8 cellular contexts compared by ENCODE assay signal in the genomic region with DNA sequence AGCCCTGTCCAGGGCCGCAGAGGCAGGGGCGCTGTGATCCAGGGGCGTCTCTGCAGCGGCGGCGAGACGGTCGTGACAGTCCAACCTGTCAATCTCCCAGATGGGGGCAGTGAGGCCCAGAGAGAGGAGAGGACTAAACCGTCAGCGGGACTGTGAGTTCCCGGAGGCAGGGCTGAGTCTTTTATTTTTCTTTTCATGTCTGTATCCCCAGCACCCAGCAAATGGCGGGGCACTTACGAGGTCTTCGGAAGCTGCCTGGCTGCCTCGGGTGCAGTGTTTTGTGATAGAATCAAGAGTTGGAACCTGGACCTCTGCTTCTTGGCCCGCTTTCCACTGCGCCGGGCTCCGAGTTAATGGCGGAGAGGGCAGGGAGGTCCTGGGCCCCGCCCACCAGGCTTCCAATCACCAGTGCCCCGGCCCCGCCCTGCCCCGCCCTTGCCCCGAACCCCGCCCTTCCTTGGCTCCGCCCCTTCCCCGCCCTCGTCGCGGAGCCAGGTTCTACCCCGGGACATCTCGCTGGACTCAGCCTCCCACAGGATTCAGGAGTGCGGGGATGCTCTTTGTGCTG. TPM values are rescaled to one million over a fixed set of nuclear protein-coding genes. Genes with fewer than 3 reads are reported as not detected.
DNase-seq lines count a peak whose midpoint lies in the region; ATAC-seq and TF ChIP-seq lines count a peak whose summit lies in the region.

No MANE protein-coding gene starts in this region.

- H3K4me3 ChIP-seq in CD8-positive, alpha-beta T cell (ENCODE audit: low read depth, low read length), result peak overlapping the region; percentile 90
- H3K4me3 ChIP-seq in OCI-LY1 (ENCODE audit: low read depth, low read length, poor library complexity, severe bottlenecking), result peak overlapping the region; percentile 68
- H3K4me3 ChIP-seq in esophagus muscularis mucosa, result peak overlapping the region; percentile 58 to 73 (median 62)

- no peak for TF ChIP-seq EP300 in esophagus muscularis mucosa (IDR thresholded peaks at IDR 0.05)

- TF ChIP-seq CTCF in CD8-positive, alpha-beta T cell (IDR thresholded peaks at IDR 0.05), result no peak
- TF ChIP-seq CTCF in OCI-LY1 (IDR thresholded peaks at IDR 0.05; ENCODE audit: low read length), result no peak
- no peak for TF ChIP-seq CTCF in esophagus muscularis mucosa (IDR thresholded peaks at IDR 0.05)

- no peaks in the 10 kb centered on the region for H3K36me3 ChIP-seq in CD8-positive, alpha-beta T cell (ENCODE audit: insufficient read depth, low read length)
- H3K36me3 ChIP-seq in OCI-LY1 (ENCODE audit: insufficient read depth, low read length) (no peaks in the 10 kb centered on the region), esophagus muscularis mucosa (no peaks in the 10 kb centered on the region)

- peak; percentile 54 to 82 (median 79) for DNase-seq in CD8-positive, alpha-beta T cell
- DNase-seq in activated T-cell treated with anti-CD3 and anti-CD28 coated beads for 48 hours (ENCODE audit: low read depth) (peak; percentile 83), esophagus muscularis mucosa (ENCODE audit: extremely low spot score) (peak; percentile 98), myocyte (ENCODE audit: low read depth) (peak; percentile 85)
- DNase-seq in stimulated activated CD8-positive, alpha-beta memory T cell treated with anti-CD3 and anti-CD28 coated beads, Interleukin-7, amount 100 ng/mL, for 24 hours (ENCODE audit: low read depth), result peak; percentile 65

- peak overlapping the region; percentile 47 for H3K27ac ChIP-seq in CD8-positive, alpha-beta T cell (ENCODE audit: low read depth, low read length)
- H3K27ac ChIP-seq in OCI-LY1 (ENCODE audit: low read depth, low read length, poor library complexity, severe bottlenecking) (no peak overlapping the region), esophagus muscularis mucosa (replicated peaks in 1 of 4) (peak overlapping the region; percentile 74 to 86 (median 78))

- H3K4me1 Mint-ChIP-seq in CD8-positive, alpha-beta T cell (ENCODE audit: low read depth), result peaks cover 16% of the 10 kb centered on the region

- WGBS in esophagus muscularis mucosa, result 28% methylated on average over 13 of the region's 34 CpGs

- H3F3A ChIP-seq in OCI-LY1 (ENCODE audit: insufficient read depth, low read length), result no peaks in the 10 kb centered on the region

- intact Hi-C loops in CD8-positive, alpha-beta T cell (cut with DNase I, micrococcal nuclease), result loop anchor here (1.0 to 5.0 kb wide), 7 partner anchors 35 to 836 kb away; a partner anchor contains a TSS
- intact Hi-C loops in esophagus muscularis mucosa (cut with DNase I), result no loop called here

- H3K27ac Mint-ChIP-seq in CD8-positive, alpha-beta T cell, result peak overlapping the region; percentile 64

- H3K27me3 ChIP-seq in CD8-positive, alpha-beta T cell (ENCODE audit: insufficient read depth, low read length), result no peaks in the 10 kb centered on the region
- H3K27me3 ChIP-seq in OCI-LY1 (ENCODE audit: insufficient read depth, low read length) (no peaks in the 10 kb centered on the region), esophagus muscularis mucosa (no peaks in the 10 kb centered on the region)

- no peaks in the 10 kb centered on the region for H3K9me3 Mint-ChIP-seq in CD8-positive, alpha-beta T cell

- CTCF ChIA-PET in CD8-positive, alpha-beta T cell (lab: Charles Lee), result interaction anchor here (0.7 to 2.5 kb wide), 7 partner anchors 8 to 529 kb away, joined by 3 to 9 read pairs (median 3); a partner anchor contains a TSS

- POLR2A ChIA-PET in CD8-positive, alpha-beta T cell (lab: Charles Lee), result interaction anchor here (0.7 to 1.3 kb wide), 2 partner anchors 35 kb away, joined by 3 read pairs; a partner anchor contains a TSS

- no peak overlapping the region; the same call in 1 of the 2 replicates for H2AFZ ChIP-seq in OCI-LY1 (ENCODE audit: low read length)

- H3K9me3 ChIP-seq in CD8-positive, alpha-beta T cell (ENCODE audit: low read length), result no peaks in the 10 kb centered on the region
- H3K9me3 ChIP-seq in OCI-LY1 (ENCODE audit: low read length) (no peaks in the 10 kb centered on the region), esophagus muscularis mucosa (no peaks in the 10 kb centered on the region)

- ATAC-seq in CD8-positive, alpha-beta T cell, result peak; percentile 94
- ATAC-seq in GM19452 (IDR thresholded peaks at IDR 0.05; ENCODE audit: unreplicated experiment) (peak; percentile 77), HG03565 (IDR thresholded peaks at IDR 0.05; ENCODE audit: unreplicated experiment) (peak; percentile 56)

- no peaks in the 10 kb centered on the region for H3K27me3 Mint-ChIP-seq in CD8-positive, alpha-beta T cell (ENCODE audit: low read depth)

- peak overlapping the region; percentile 64 for H3K9ac ChIP-seq in OCI-LY1 (ENCODE audit: low read length)

- TF ChIP-seq POLR2A in esophagus muscularis mucosa (IDR thresholded peaks at IDR 0.05; ENCODE audit: low read depth), result no peak

- H3K79me2 ChIP-seq in OCI-LY1 (ENCODE audit: insufficient read depth, low read length), result no peaks in the 10 kb centered on the region

- H3K4me3 Mint-ChIP-seq in CD8-positive, alpha-beta T cell, result peak overlapping the region; percentile 91

- H3K4me2 ChIP-seq in OCI-LY1 (ENCODE audit: low read length), result peak overlapping the region; percentile 92

- no peaks in the 10 kb centered on the region for H3K36me3 Mint-ChIP-seq in CD8-positive, alpha-beta T cell

- no peaks in the 10 kb centered on the region for H3K9me2 ChIP-seq in OCI-LY1 (ENCODE audit: low read depth, low read length)

- peaks cover 25% of the 10 kb centered on the region for H3K4me1 ChIP-seq in CD8-positive, alpha-beta T cell (ENCODE audit: insufficient read depth, low read length)
- H3K4me1 ChIP-seq in OCI-LY1 (ENCODE audit: insufficient read depth, low read length, severe bottlenecking) (peaks cover 13% of the 10 kb centered on the region), esophagus muscularis mucosa (peaks cover 21 to 33% (median 31%) of the 10 kb centered on the region in 4 donors)

- no peaks in the 10 kb centered on the region for H4K20me1 ChIP-seq in OCI-LY1 (ENCODE audit: insufficient read depth, low read length)

RNA-seq across cellular contexts. Expression of a gene that starts 35.3 kb away (rescaled TPM):
- total RNA-seq in CD8-positive, alpha-beta T cell, result 10 to 100 TPM; 61.1 to 61.5 TPM
- total RNA-seq in esophagus muscularis mucosa (10 to 100 TPM; 17.0 to 34.2 (median 27.5) TPM), myocyte (37.3 and 45.0 TPM in 2 replicates)
- polyA plus RNA-seq in myocyte (2012), result 43.5 TPM

RNA-seq across cellular contexts. Expression of a gene that starts 59.9 kb away (rescaled TPM):
- 10 to 100 TPM; 41.9 to 45.4 TPM for total RNA-seq in CD8-positive, alpha-beta T cell
- total RNA-seq in esophagus muscularis mucosa (10 to 100 TPM; 19.9 to 31.7 (median 26.3) TPM), myocyte (20.6 and 21.7 TPM in 2 replicates)
- 15.7 TPM for polyA plus RNA-seq in myocyte (2012)
